Comparison of ENCODE assay signal across 22 cellular contexts in the genomic region with DNA sequence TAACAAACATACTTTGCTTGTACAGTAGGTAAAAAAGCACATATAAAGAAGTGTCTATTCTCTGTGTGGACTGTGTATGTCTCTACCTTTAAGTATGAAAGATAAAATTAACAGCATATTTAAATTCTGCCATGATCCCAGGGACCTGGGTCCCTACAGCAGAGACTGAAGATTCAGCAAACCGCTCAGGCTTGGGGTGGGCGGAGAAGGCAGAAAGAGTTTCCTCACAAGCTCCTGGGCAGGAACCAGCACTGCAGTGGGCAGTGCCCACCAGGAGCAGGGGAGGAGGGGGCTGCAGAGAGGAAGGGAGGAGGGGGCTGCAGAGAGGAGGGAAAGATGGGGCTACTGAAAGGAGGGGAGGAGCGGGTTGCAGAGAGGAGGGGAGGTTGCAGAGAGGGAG. TPM values are rescaled to one million over a fixed set of nuclear protein-coding genes. Genes with fewer than 3 reads are reported as not detected.
"Had no signal": no experiment of that assay in that cellular context is flagged by ENCODE, and none has a peak within 500 bp of the region (broad histone marks: within the 10 kb centered on the region; RNA-seq: fewer than 3 reads in every experiment).

No MANE protein-coding gene starts in this region.

- H3K4me1 Mint-ChIP-seq: mesothelial cell of epicardium, T-helper 17 cell had no signal

- DNase-seq: activated CD4-positive, alpha-beta T cell treated with anti-CD3 and anti-CD28 coated beads for 4 hours; activated CD8-positive, alpha-beta memory T cell treated with anti-CD3 and anti-CD28 coated beads, Interleukin-2, amount 50 U/mL, for 4 hours; activated CD8-positive, alpha-beta T cell treated with anti-CD3 and anti-CD28 coated beads for 36 hours; activated T-cell treated with anti-CD3 and anti-CD28 coated beads, Interleukin-2, amount 50 U/mL, for 48 hours; amygdala; body of pancreas; central memory CD4-positive, alpha-beta T cell; cortex of kidney; effector CD4-positive, alpha-beta T cell; esophagus squamous epithelium; glutamatergic neuron; stomach; T-helper 17 cell; testis had no signal

- H3K4me3 ChIP-seq: body of pancreas, esophagus squamous epithelium, lung, neural progenitor cell, stomach, testis, vagina had no signal

- H3K27ac ChIP-seq: body of pancreas, esophagus squamous epithelium, neural progenitor cell, parathyroid adenoma, stomach, testis, vagina had no signal

- H3K27me3 ChIP-seq: body of pancreas, neural progenitor cell, testis, vagina had no signal

- H3K9me3 Mint-ChIP-seq: activated CD8-positive, alpha-beta T cell treated with anti-CD3 and anti-CD28 coated beads for 36 hours had no signal

- H3K9me3 ChIP-seq: body of pancreas, esophagus squamous epithelium, stomach, testis, vagina had no signal

- H3K4me3 Mint-ChIP-seq: activated CD8-positive, alpha-beta T cell treated with anti-CD3 and anti-CD28 coated beads for 36 hours; activated naive CD8-positive, alpha-beta T cell; mesothelial cell of epicardium; neural progenitor cell; T-helper 17 cell had no signal

- H3K4me1 ChIP-seq: body of pancreas, neural progenitor cell, parathyroid adenoma, testis had no signal

- ATAC-seq: activated CD8-positive, alpha-beta T cell treated with anti-CD3 and anti-CD28 coated beads for 36 hours; body of pancreas; T-helper 17 cell had no signal

- H3K36me3 ChIP-seq: esophagus squamous epithelium, neural progenitor cell, stomach, vagina had no signal

- H3K27ac Mint-ChIP-seq: activated CD8-positive, alpha-beta T cell treated with anti-CD3 and anti-CD28 coated beads for 36 hours; activated naive CD8-positive, alpha-beta T cell; mesothelial cell of epicardium; T-helper 17 cell had no signal

- H3K36me3 Mint-ChIP-seq: activated naive CD8-positive, alpha-beta T cell had no signal

RNA-seq across cellular contexts. Expression of gene GRTP1, which starts 44.6 kb away (rescaled TPM):
- total RNA-seq: activated CD8-positive, alpha-beta T cell treated with anti-CD3 and anti-CD28 coated beads for 36 hours; endothelial cell of umbilical vein; myocyte had no signal
- polyA plus RNA-seq: endothelial cell of umbilical vein had no signal
